In genomic region chr7:7583731-7584130, GRCh38 we compare ENCODE assay signal across 29 cellular contexts. TPM values are rescaled to one million over a fixed set of nuclear protein-coding genes. Genes with fewer than 3 reads are reported as not detected.
"Had no signal": no experiment of that assay in that cellular context is flagged by ENCODE, and none has a peak within 500 bp of the region (broad histone marks: within the 10 kb centered on the region; RNA-seq: fewer than 3 reads in every experiment).

No MANE protein-coding gene starts in this region.

- ATAC-seq: activated T-cell treated with anti-CD3 and anti-CD28 coated beads, Interleukin-2, amount 50 U/mL, for 4 hours; activated T-helper 17 cell treated with anti-CD3 and anti-CD28 coated beads, Interleukin-2, amount 50 U/mL, for 72 hours; foreskin keratinocyte; gastrocnemius medialis; WTC11 had no signal

- H3K9me3 ChIP-seq: esophagus muscularis mucosa, gastrocnemius medialis had no signal

- H3K4me3 ChIP-seq: coronary artery, dorsolateral prefrontal cortex, esophagus muscularis mucosa, gastrocnemius medialis had no signal

- H3K4me1 ChIP-seq: esophagus muscularis mucosa, foreskin keratinocyte, gastrocnemius medialis had no signal

- H3K27ac ChIP-seq: brain microvascular endothelial cell, coronary artery, dorsolateral prefrontal cortex, esophagus muscularis mucosa, foreskin keratinocyte, gastrocnemius medialis had no signal

- FAIRE-seq: astrocyte, bronchial epithelial cell had no signal

- DNase-seq: activated CD4-positive, alpha-beta memory T cell treated with anti-CD3 and anti-CD28 coated beads, Interleukin-2, amount 10 ng/mL, durations not matched to agents 7 days and 5 days; activated CD4-positive, alpha-beta T cell treated with anti-CD3 and anti-CD28 coated beads for 1 hour; activated CD4-positive, alpha-beta T cell treated with anti-CD3 and anti-CD28 coated beads for 4 hours; activated CD4-positive, alpha-beta T cell treated with anti-CD3 and anti-CD28 coated beads, Interleukin-2, amount 10 ng/mL, durations not matched to agents 7 days and 5 days; activated CD4-positive, alpha-beta T cell treated with anti-CD3 and anti-CD28 coated beads, Interleukin-2, amount 50 U/mL, for 4 hours; activated CD8-positive, alpha-beta memory T cell treated with anti-CD3 and anti-CD28 coated beads, Interleukin-2, amount 50 U/mL, for 48 hours; activated effector memory CD4-positive, alpha-beta T cell treated with Interleukin-2 at 50 U/mL for 16 hours; activated gamma-delta T cell treated with Interleukin-2 at 50 U/mL for 16 hours; activated naive CD4-positive, alpha-beta T cell treated with anti-CD3 and anti-CD28 coated beads, Interleukin-2, amount 50 U/mL, for 16 hours; activated naive CD4-positive, alpha-beta T cell treated with Interleukin-2 at 50 U/mL for 16 hours; activated T-cell treated with anti-CD3 and anti-CD28 coated beads for 4 hours; activated T-cell treated with anti-CD3 and anti-CD28 coated beads, Interleukin-2, amount 50 U/mL, for 4 hours; amniotic stem cell; anterior cingulate cortex; brain microvascular endothelial cell; dorsolateral prefrontal cortex; effector memory CD4-positive, alpha-beta T cell; endodermal cell; foreskin keratinocyte; gastrocnemius medialis; glutamatergic neuron; T-helper 2 cell had no signal

- H3K36me3 ChIP-seq: brain microvascular endothelial cell had no signal

- H3K27me3 ChIP-seq: brain microvascular endothelial cell, dorsolateral prefrontal cortex, esophagus muscularis mucosa, foreskin keratinocyte, gastrocnemius medialis had no signal

RNA-seq across cellular contexts. Expression of gene COL28A1, which starts 48.1 kb away (rescaled TPM):
- total RNA-seq: activated CD4-positive, alpha-beta memory T cell treated with anti-CD3 and anti-CD28 coated beads, Interleukin-2, amount 10 ng/mL, durations not matched to agents 7 days and 5 days; activated CD4-positive, alpha-beta T cell treated with anti-CD3 and anti-CD28 coated beads, Interleukin-2, amount 10 ng/mL, durations not matched to agents 7 days and 5 days; bronchial epithelial cell; foreskin keratinocyte; T-helper 1 cell treated with Interleukin-12 subunit alpha and Interleukin-12 subunit beta and Interleukin-4 antibody, amounts not matched to agents 30 ng/mL and 1 ng/mL, for 36 hours had no signal
- polyA plus RNA-seq: foreskin keratinocyte had no signal
